In the genomic region with DNA sequence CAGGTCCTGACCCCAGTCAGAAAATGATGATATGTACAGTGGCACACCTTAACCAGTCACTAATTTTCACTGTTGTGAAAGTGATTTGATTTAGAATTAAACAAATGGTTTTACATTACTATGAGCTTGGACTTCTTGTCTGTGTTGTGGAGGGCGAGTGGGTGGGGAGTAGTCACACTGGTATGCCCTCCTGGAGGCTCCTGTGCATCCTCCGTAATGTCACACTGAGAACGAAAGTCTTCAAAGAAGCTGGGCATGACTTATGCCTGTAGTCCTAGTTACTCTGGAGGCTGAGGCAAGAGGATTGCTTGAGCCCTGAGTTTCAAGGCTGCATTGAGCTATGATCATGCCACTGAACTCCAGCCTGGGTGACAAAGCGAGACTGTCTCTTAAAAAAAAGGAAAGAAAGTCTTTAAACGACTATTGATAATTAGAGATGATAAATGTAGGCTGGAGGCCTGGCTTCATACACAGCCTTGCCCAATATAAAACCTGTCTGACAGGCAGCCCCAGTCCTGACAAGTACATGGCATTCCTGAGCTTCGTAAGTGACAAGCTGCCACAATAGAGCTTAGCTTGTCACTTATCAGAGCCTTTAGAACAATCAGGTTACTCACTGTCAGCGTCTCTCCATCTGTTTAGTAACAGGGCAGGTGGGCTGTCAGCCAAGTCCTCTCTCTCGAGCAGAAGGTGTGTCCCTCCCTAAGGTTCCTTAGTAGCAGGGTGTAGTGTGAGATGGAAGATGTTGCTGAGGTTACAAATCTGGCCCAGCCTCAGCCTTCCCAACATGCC, we compare ENCODE assay signal across 8 cellular contexts. TPM values are rescaled to one million over a fixed set of nuclear protein-coding genes. Genes with fewer than 3 reads are reported as not detected.
DNase-seq lines count a peak whose midpoint lies in the region; ATAC-seq and TF ChIP-seq lines count a peak whose summit lies in the region.

No MANE protein-coding gene starts in this region.

- TF ChIP-seq CTCF in foreskin keratinocyte (conservative IDR thresholded peaks at IDR 0.05) = no peak

- no peaks in the 10 kb centered on the region for H3K27me3 ChIP-seq in foreskin keratinocyte

- ATAC-seq in foreskin keratinocyte (peak; percentile 39), GM21529 (IDR thresholded peaks at IDR 0.05; ENCODE audit: unreplicated experiment) (no peak), GM18873 (IDR thresholded peaks at IDR 0.05; ENCODE audit: low FRiP score, unreplicated experiment) (no peak)

- no peak overlapping the region for H3K27ac ChIP-seq in foreskin keratinocyte

- peaks cover 16% of the 10 kb centered on the region for H3K4me1 ChIP-seq in foreskin keratinocyte

- DNase-seq in activated CD4-positive, alpha-beta T cell treated with anti-CD3 and anti-CD28 coated beads for 48 hours = peak; percentile 55
- DNase-seq in activated CD4-positive, alpha-beta T cell treated with anti-CD3 and anti-CD28 coated beads for 1 hour = no peak
- DNase-seq in RKO (ENCODE audit: low spot score) = peak; percentile 16
- peak; percentile 60 to 77 for DNase-seq in foreskin keratinocyte
- DNase-seq in stimulated activated CD4-positive, alpha-beta T cell treated with anti-CD3 and anti-CD28 coated beads, Interleukin-4, amount 100 ng/mL, for 24 hours = peak; percentile 29
- no peak for DNase-seq in activated CD4-positive, CD25-positive, alpha-beta regulatory T cell treated with anti-CD3 and anti-CD28 coated beads, Interleukin-2, amount 50 U/mL, for 72 hours

RNA-seq across cellular contexts. Expression of gene LIMK2, which starts 5.0 kb away (rescaled TPM):
- total RNA-seq in foreskin keratinocyte = 80.9 and 86.6 TPM in 2 replicates
- 41.3 and 43.1 TPM in 2 replicates for polyA plus RNA-seq in foreskin keratinocyte

RNA-seq across cellular contexts. Expression of gene RNF185, which starts 47.1 kb away (rescaled TPM):
- 20.8 and 24.0 TPM in 2 replicates for total RNA-seq in foreskin keratinocyte
- 17.8 and 19.2 TPM in 2 replicates for polyA plus RNA-seq in foreskin keratinocyte

Comparison
In these comparisons a context has a peak if more than half of its experiments do, and no peak if none do; other contexts are left out.
1. DNase-seq: peak in activated CD4-positive, alpha-beta T cell treated with anti-CD3 and anti-CD28 coated beads for 48 hours (single experiment), RKO (single experiment), foreskin keratinocyte (2 of 2) and stimulated activated CD4-positive, alpha-beta T cell treated with anti-CD3 and anti-CD28 coated beads, Interleukin-4, amount 100 ng/mL, for 24 hours (single experiment); none in activated CD4-positive, alpha-beta T cell treated with anti-CD3 and anti-CD28 coated beads for 1 hour (single experiment) and activated CD4-positive, CD25-positive, alpha-beta regulatory T cell treated with anti-CD3 and anti-CD28 coated beads, Interleukin-2, amount 50 U/mL, for 72 hours (single experiment).